In genomic region chr16:88068476-88069396, GRCh38 we compare ENCODE assay signal across 22 cellular contexts.
DNase-seq lines count a peak whose midpoint lies in the region; ATAC-seq and TF ChIP-seq lines count a peak whose summit lies in the region.
"Had no signal": no experiment of that assay in that cellular context is flagged by ENCODE, and none has a peak within 500 bp of the region (broad histone marks: within the 10 kb centered on the region; RNA-seq: fewer than 3 reads in every experiment).

No MANE protein-coding gene starts in this region.

- H3K27me3 Mint-ChIP-seq in CD14-positive monocyte (ENCODE audit: low read depth in 3 of 3): peaks cover 0 to 1% (median 1%) of the 10 kb centered on the region in 3 donors
- H3K27me3 Mint-ChIP-seq in brain: no peaks in the 10 kb centered on the region
- H3K27me3 Mint-ChIP-seq in nephron (ENCODE audit: low read depth): no peaks in the 10 kb centered on the region
- H3K27me3 Mint-ChIP-seq in T-helper 17 cell: no peaks in the 10 kb centered on the region
- H3K27me3 Mint-ChIP-seq: activated CD4-positive, alpha-beta T cell treated with anti-CD3 and anti-CD28 coated beads, Interleukin-2, amount 10 ng/mL, durations not matched to agents 24 days and 14 days; activated CD8-positive, alpha-beta memory T cell treated with anti-CD3 and anti-CD28 coated beads, Interleukin-2, amount 10 ng/mL, durations not matched to agents 7 days and 5 days; activated naive CD8-positive, alpha-beta T cell treated with anti-CD3 and anti-CD28 coated beads, Interleukin-2, amount 10 ng/mL, durations not matched to agents 7 days and 5 days had no signal

- H3K79me2 ChIP-seq in MM.1S (ENCODE audit: low read length): no peaks in the 10 kb centered on the region

- ATAC-seq in GM18873 (IDR thresholded peaks at IDR 0.05; ENCODE audit: low FRiP score, unreplicated experiment) (no peak), T-helper 17 cell (no peak)
- ATAC-seq: activated CD8-positive, alpha-beta memory T cell treated with anti-CD3 and anti-CD28 coated beads, Interleukin-2, amount 10 ng/mL, durations not matched to agents 7 days and 5 days had no signal

- peak overlapping the region; percentile 41 for H3K4me3 ChIP-seq in MM.1S (ENCODE audit: low read length)
- H3K4me3 ChIP-seq in BE2C (ENCODE audit: low read depth, low read length): no peak overlapping the region
- H3K4me3 ChIP-seq: HAP-1, pancreas, transverse colon had no signal

- intact Hi-C loops in CD14-positive monocyte (cut with micrococcal nuclease): no loop called here

- H3K4me1 ChIP-seq in MM.1S (ENCODE audit: low read length) (peaks cover 16% of the 10 kb centered on the region), BE2C (no peaks in the 10 kb centered on the region)
- H3K4me1 ChIP-seq: HAP-1, pancreas, transverse colon had no signal

- H3K4me2 ChIP-seq in MM.1S (ENCODE audit: low read depth, low read length): peak overlapping the region; percentile 54

- H3K9me3 Mint-ChIP-seq in CD14-positive monocyte (peaks cover 0 to 1% (median 0%) of the 10 kb centered on the region in 7 donors), brain (peaks cover 0 to 2% (median 0%) of the 10 kb centered on the region in 5 experiments), nephron (no peaks in the 10 kb centered on the region)
- H3K9me3 Mint-ChIP-seq: activated CD4-positive, alpha-beta T cell treated with anti-CD3 and anti-CD28 coated beads, Interleukin-2, amount 10 ng/mL, durations not matched to agents 24 days and 14 days; activated naive CD8-positive, alpha-beta T cell treated with anti-CD3 and anti-CD28 coated beads, Interleukin-2, amount 10 ng/mL, durations not matched to agents 7 days and 5 days had no signal

- TF ChIP-seq CTCF in CD14-positive monocyte (IDR thresholded peaks at IDR 0.05): no peak
- no peak for TF ChIP-seq CTCF in MM.1S (IDR thresholded peaks at IDR 0.05; ENCODE audit: low read length)
- TF ChIP-seq CTCF in brain (conservative IDR thresholded peaks at IDR 0.05): no peak
- no peak for TF ChIP-seq CTCF in nephron (IDR thresholded peaks at IDR 0.05; ENCODE audit: unreplicated experiment in 3 of 3)
- TF ChIP-seq CTCF in GM13976 (IDR thresholded peaks at IDR 0.05; ENCODE audit: borderline replicate concordance, control extremely low read depth, extremely low read depth, insufficient read depth, missing control alignments): no peak
- TF ChIP-seq CTCF in BE2C (IDR thresholded peaks at IDR 0.05; ENCODE audit: low read depth, low read length): no peak

- peaks cover 15% of the 10 kb centered on the region for H3F3A ChIP-seq in MM.1S (ENCODE audit: insufficient read depth, low read length)

- in situ Hi-C loops in GM13976 (cut with MboI; ENCODE audit: low sequenced_read_pairs, unreplicated experiment): no loop called here

- no peak overlapping the region for H2AFZ ChIP-seq in MM.1S (ENCODE audit: low read length)

- H3K9ac ChIP-seq in MM.1S (ENCODE audit: low read length): peak overlapping the region; percentile 66

- H3K27me3 ChIP-seq in MM.1S (replicated peaks; ENCODE audit: insufficient read depth, low read length) (no peaks in the 10 kb centered on the region), BE2C (no peaks in the 10 kb centered on the region)
- H3K27me3 ChIP-seq: pancreas, transverse colon had no signal

- peaks cover 55 to 84% of the 10 kb centered on the region in 2 donors for H3K36me3 Mint-ChIP-seq in CD14-positive monocyte
- peaks cover 26% of the 10 kb centered on the region for H3K36me3 Mint-ChIP-seq in brain
- peaks cover 11% of the 10 kb centered on the region for H3K36me3 Mint-ChIP-seq in nephron (ENCODE audit: low read depth)
- H3K36me3 Mint-ChIP-seq in T-helper 17 cell (ENCODE audit: low read depth): peaks cover 8% of the 10 kb centered on the region
- H3K36me3 Mint-ChIP-seq: activated CD8-positive, alpha-beta memory T cell treated with anti-CD3 and anti-CD28 coated beads, Interleukin-2, amount 10 ng/mL, durations not matched to agents 7 days and 5 days; activated naive CD8-positive, alpha-beta T cell treated with anti-CD3 and anti-CD28 coated beads, Interleukin-2, amount 10 ng/mL, durations not matched to agents 7 days and 5 days had no signal

- H4K20me1 ChIP-seq in MM.1S (ENCODE audit: insufficient read depth, low read length): no peaks in the 10 kb centered on the region

- peak overlapping the region; percentile 99 for H3K27ac ChIP-seq in MM.1S (ENCODE audit: low read length)
- H3K27ac ChIP-seq: pancreas had no signal

- H3K36me3 ChIP-seq in MM.1S (replicated peaks; ENCODE audit: insufficient read depth, low read length) (no peaks in the 10 kb centered on the region), BE2C (no peaks in the 10 kb centered on the region; the same call in none of the 2 replicates)

- DNase-seq in CD14-positive monocyte (ENCODE audit: low spot score): peak; percentile 41
- DNase-seq in MM.1S: no peak
- no peak for DNase-seq in GM13976 (ENCODE audit: low spot score)
- DNase-seq in T-helper 17 cell: no peak
- no peak for DNase-seq in BE2C
- DNase-seq: activated CD4-positive, alpha-beta T cell treated with anti-CD3 and anti-CD28 coated beads, Interleukin-2, amount 10 ng/mL, durations not matched to agents 24 days and 14 days; activated CD8-positive, alpha-beta memory T cell treated with anti-CD3 and anti-CD28 coated beads, Interleukin-2, amount 10 ng/mL, durations not matched to agents 7 days and 5 days; activated naive CD8-positive, alpha-beta T cell treated with anti-CD3 and anti-CD28 coated beads, Interleukin-2, amount 10 ng/mL, durations not matched to agents 7 days and 5 days; dermis blood vessel endothelial cell; mammary epithelial cell; NCI-H1417; NCI-H2107; NCI-H524; OCI-M1; stimulated activated naive CD4-positive, alpha-beta T cell treated with Interleukin-2 at 50 U/mL for 16 hours; T-helper 1 cell had no signal

- peak overlapping the region in 1 of 7 donors; percentile 50 for H3K27ac Mint-ChIP-seq in CD14-positive monocyte
- H3K27ac Mint-ChIP-seq in brain: peak overlapping the region in 3 of 5 experiments; percentile 11 to 69 (median 36)
- H3K27ac Mint-ChIP-seq in nephron: peak overlapping the region; percentile 69 to 96 (median 95)
- H3K27ac Mint-ChIP-seq in T-helper 17 cell: no peak overlapping the region
- H3K27ac Mint-ChIP-seq: activated CD8-positive, alpha-beta memory T cell treated with anti-CD3 and anti-CD28 coated beads, Interleukin-2, amount 10 ng/mL, durations not matched to agents 7 days and 5 days; activated naive CD8-positive, alpha-beta T cell treated with anti-CD3 and anti-CD28 coated beads, Interleukin-2, amount 10 ng/mL, durations not matched to agents 7 days and 5 days had no signal

- H3K4me3 Mint-ChIP-seq in CD14-positive monocyte (no peak overlapping the region), brain (no peak overlapping the region), nephron (peak overlapping the region in 2 of 3 experiments; percentile 19 to 36), T-helper 17 cell (no peak overlapping the region)
- H3K4me3 Mint-ChIP-seq: activated CD4-positive, alpha-beta T cell treated with anti-CD3 and anti-CD28 coated beads, Interleukin-2, amount 10 ng/mL, durations not matched to agents 24 days and 14 days; activated CD8-positive, alpha-beta memory T cell treated with anti-CD3 and anti-CD28 coated beads, Interleukin-2, amount 10 ng/mL, durations not matched to agents 7 days and 5 days; activated naive CD8-positive, alpha-beta T cell treated with anti-CD3 and anti-CD28 coated beads, Interleukin-2, amount 10 ng/mL, durations not matched to agents 7 days and 5 days had no signal

- no peaks in the 10 kb centered on the region for H3K9me2 ChIP-seq in MM.1S (replicated peaks; ENCODE audit: insufficient read depth, low read length)

- H3K4me1 Mint-ChIP-seq in CD14-positive monocyte: no peaks in the 10 kb centered on the region
- peaks cover 10% of the 10 kb centered on the region for H3K4me1 Mint-ChIP-seq in brain
- H3K4me1 Mint-ChIP-seq in nephron: peaks cover 19% of the 10 kb centered on the region
- H3K4me1 Mint-ChIP-seq in T-helper 17 cell: peaks cover 6% of the 10 kb centered on the region
- H3K4me1 Mint-ChIP-seq: activated CD4-positive, alpha-beta T cell treated with anti-CD3 and anti-CD28 coated beads, Interleukin-2, amount 10 ng/mL, durations not matched to agents 24 days and 14 days; activated CD8-positive, alpha-beta memory T cell treated with anti-CD3 and anti-CD28 coated beads, Interleukin-2, amount 10 ng/mL, durations not matched to agents 7 days and 5 days; activated naive CD8-positive, alpha-beta T cell treated with anti-CD3 and anti-CD28 coated beads, Interleukin-2, amount 10 ng/mL, durations not matched to agents 7 days and 5 days had no signal

- H3K9me3 ChIP-seq in MM.1S (replicated peaks; ENCODE audit: insufficient read depth, low read length) (no peaks in the 10 kb centered on the region), T-helper 17 cell (ENCODE audit: control insufficient read depth, low read length, poor library complexity, severe bottlenecking) (no peaks in the 10 kb centered on the region), BE2C (no peaks in the 10 kb centered on the region)
- H3K9me3 ChIP-seq: HAP-1, pancreas, transverse colon had no signal

Comparison
In these comparisons a context has a peak if more than half of its experiments do, and no peak if none do; other contexts are left out.
1. H3K4me3 Mint-ChIP-seq: peak in nephron (2 of 3); none in CD14-positive monocyte (0 of 2), brain (0 of 5) and T-helper 17 cell (single experiment).